In genomic region chr11:44927174-44927661, GRCh38 we compare ENCODE assay signal across 8 cellular contexts.
DNase-seq lines count a peak whose midpoint lies in the region; TF ChIP-seq lines count a peak whose summit lies in the region.

No MANE protein-coding gene starts in this region.

- in situ Hi-C loops in astrocyte of the cerebellum (cut with HindIII; ENCODE audit: low sequenced_read_pairs) = loop anchor here (25.0 kb wide), 1 partner anchor 410 kb away; no protein-coding TSS in a partner anchor

- no peak overlapping the region for H3K4me3 ChIP-seq in astrocyte of the cerebellum (ENCODE audit: low read depth, low read length)

- DNase-seq in NCI-H1417 (lab: John Stamatoyannopoulos, UW) (peak; percentile 70 to 88 (median 84)), NCI-H1417 treated with DMSO at 0.1 percent for 48 hours (lab: John Stamatoyannopoulos, UW) (no peak), NCI-H1092 treated with DMSO at 0.1 percent for 48 hours (lab: John Stamatoyannopoulos, UW) (peak; percentile 84), T-helper 2 cell (peak; percentile 19 to 45 (median 42)), astrocyte of the cerebellum (ENCODE audit: low read depth) (peak; percentile 49), hypothalamus (lab: John Stamatoyannopoulos, UW) (peak; percentile 32 to 95 (median 70)), cortex of kidney (lab: John Stamatoyannopoulos, UW) (no peak)
- DNase-seq in stimulated activated CD4-positive, alpha-beta T cell treated with anti-CD3 and anti-CD28 coated beads, Interleukin-12 subunit alpha, Interleukin-12 subunit beta, amount 100 ng/mL, for 24 hours (ENCODE audit: low read depth in 2 of 2) = peak; percentile 35 to 65

- TF ChIP-seq CTCF in astrocyte of the cerebellum (IDR thresholded peaks at IDR 0.05; ENCODE audit: low read depth, low read length, missing control alignments) = peak; percentile 85

Comparison
In these comparisons a context has a peak if more than half of its experiments do, and no peak if none do; other contexts are left out.
1. DNase-seq: peak in NCI-H1417 (3 of 3), NCI-H1092 treated with DMSO at 0.1 percent for 48 hours (single experiment), T-helper 2 cell (5 of 5), astrocyte of the cerebellum (single experiment), hypothalamus (51 of 51) and stimulated activated CD4-positive, alpha-beta T cell treated with anti-CD3 and anti-CD28 coated beads, Interleukin-12 subunit alpha, Interleukin-12 subunit beta, amount 100 ng/mL, for 24 hours (2 of 2); none in NCI-H1417 treated with DMSO at 0.1 percent for 48 hours (single experiment) and cortex of kidney (single experiment).